1 cellular context compared by ENCODE assay signal in the genomic region with DNA sequence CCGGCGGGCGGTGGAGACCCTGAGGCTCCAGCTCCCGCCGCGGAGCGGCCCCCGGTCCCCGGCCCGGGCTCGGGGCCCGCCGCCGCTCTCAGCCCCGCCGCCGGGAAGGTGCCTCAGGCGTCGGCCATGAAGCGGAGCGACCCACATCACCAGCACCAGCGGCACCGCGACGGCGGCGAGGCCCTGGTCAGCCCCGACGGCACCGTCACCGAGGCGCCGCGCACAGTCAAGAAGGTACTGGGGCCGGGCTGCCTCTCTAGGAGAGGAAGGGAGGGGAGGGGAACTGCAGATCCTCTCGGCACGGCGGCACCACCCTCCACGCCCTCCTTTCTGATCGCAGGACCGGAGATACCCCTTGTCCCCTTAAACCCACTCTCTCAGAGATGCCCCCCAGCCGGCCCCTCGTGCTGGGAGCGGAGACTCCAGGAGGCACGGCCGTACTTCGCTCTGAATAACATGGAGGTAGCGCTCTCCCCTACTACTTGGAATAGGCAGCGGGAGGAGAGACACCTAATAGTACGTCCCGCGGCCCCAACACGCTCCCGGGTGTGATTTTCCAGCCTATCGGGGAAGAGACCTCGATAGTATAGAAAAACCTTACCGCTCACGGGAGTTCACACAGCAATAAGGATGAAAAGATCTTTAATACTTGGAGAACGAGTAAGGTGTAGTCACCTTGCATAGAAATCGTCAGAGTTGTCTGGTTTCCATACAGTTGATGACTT.
TF ChIP-seq lines count a peak whose summit lies in the region.

No MANE protein-coding gene starts in this region.

TF ChIP-seq in GM12878, 131 proteins besides CTCF, POLR2A, EP300 and RAD21 (continued from another document):
- TF ChIP-seq, protein P1, sequence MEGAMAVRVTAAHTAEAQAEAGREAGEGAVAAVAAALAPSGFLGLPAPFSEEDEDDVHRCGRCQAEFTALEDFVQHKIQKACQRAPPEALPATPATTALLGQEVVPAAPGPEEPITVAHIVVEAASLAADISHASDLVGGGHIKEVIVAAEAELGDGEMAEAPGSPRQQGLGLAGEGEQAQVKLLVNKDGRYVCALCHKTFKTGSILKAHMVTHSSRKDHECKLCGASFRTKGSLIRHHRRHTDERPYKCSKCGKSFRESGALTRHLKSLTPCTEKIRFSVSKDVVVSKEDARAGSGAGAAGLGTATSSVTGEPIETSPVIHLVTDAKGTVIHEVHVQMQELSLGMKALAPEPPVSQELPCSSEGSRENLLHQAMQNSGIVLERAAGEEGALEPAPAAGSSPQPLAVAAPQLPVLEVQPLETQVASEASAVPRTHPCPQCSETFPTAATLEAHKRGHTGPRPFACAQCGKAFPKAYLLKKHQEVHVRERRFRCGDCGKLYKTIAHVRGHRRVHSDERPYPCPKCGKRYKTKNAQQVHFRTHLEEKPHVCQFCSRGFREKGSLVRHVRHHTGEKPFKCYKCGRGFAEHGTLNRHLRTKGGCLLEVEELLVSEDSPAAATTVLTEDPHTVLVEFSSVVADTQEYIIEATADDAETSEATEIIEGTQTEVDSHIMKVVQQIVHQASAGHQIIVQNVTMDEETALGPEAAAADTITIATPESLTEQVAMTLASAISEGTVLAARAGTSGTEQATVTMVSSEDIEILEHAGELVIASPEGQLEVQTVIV (IDR thresholded peaks at IDR 0.05; ENCODE audit: borderline replicate concordance, partially characterized antibody), result no peak
- TF ChIP-seq SMARCA5 (IDR thresholded peaks at IDR 0.05) (peak; percentile 76; the same call in 1 of the 2 replicates), FOXK2 (IDR thresholded peaks at IDR 0.05) (no peak), HDAC6 (IDR thresholded peaks at IDR 0.05; ENCODE audit: unreplicated experiment) (no peak)
